In the genomic region with DNA sequence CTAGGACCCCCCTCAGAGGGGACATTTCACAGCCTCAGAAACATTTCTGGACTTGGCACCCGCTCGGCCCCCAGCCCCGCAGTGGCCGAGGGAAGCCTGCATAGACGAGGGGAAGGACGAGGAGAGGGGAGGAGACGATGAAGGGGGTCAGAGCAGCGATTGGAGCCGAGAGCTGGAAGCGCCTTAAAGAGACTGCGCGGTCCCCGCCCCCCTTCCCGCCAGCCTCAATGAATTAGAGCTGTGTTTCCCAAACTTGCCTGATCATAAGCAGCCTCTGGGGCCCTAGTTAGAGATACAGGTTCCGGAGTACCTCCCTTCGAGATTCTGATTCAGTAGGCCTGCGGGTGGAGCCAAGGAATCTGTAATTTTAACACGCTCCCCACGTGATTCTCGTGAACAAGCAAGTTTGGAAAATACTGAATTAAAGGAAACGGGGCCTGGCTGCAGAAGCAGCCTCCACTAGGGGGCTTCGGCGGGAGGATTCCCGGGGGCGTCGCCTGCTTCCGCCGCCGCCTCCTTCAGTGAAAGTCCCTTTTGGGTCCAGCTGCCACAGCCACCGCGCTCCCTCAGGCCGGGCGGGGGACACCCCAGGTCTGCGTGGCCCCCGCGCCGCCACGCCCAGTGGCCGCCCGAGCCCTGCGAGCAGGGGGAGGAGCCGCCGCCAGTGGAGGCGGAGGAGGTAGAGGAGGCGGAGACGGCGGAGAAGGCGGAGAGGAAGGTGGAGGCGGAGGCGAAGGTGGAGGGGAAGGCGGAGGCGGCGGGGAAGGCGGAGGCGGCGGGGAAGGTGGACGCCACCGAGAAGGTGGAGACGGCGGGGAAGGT, we compare ENCODE assay signal across 8 cellular contexts. TPM values are rescaled to one million over a fixed set of nuclear protein-coding genes. Genes with fewer than 3 reads are reported as not detected.
DNase-seq lines count a peak whose midpoint lies in the region; ATAC-seq and TF ChIP-seq lines count a peak whose summit lies in the region.

A gene (plus strand): TSS at position 651 of the 822 bp plus-strand sequence. CDS start 824 bp downstream, outside the sequence.

- H3K79me2 ChIP-seq in HCT116 (ENCODE audit: insufficient read depth, low read length) (no peaks in the 10 kb centered on the region), MM.1S (ENCODE audit: low read length) (no peaks in the 10 kb centered on the region)

- H3K9me3 ChIP-seq in HCT116 (ENCODE audit: control insufficient read depth in 1 of 2, insufficient read depth in 1 of 2, low read depth in 1 of 2, low read length in 2 of 2): no peaks in the 10 kb centered on the region
- H3K9me3 ChIP-seq in MM.1S (replicated peaks; ENCODE audit: insufficient read depth, low read length): no peaks in the 10 kb centered on the region
- no peaks in the 10 kb centered on the region for H3K9me3 ChIP-seq in testis

- H3K36me3 ChIP-seq in HCT116 (ENCODE audit: control insufficient read depth in 1 of 2, insufficient read depth in 2 of 2, low read length in 2 of 2) (no peaks in the 10 kb centered on the region), MM.1S (replicated peaks; ENCODE audit: insufficient read depth, low read length) (no peaks in the 10 kb centered on the region), testis (ENCODE audit: low read depth, missing control alignments) (no peaks in the 10 kb centered on the region)

- 1 to 2% methylated on average over 11 to 56 of the region's 60 CpGs for WGBS in testis, 2 donors

- H3K9ac ChIP-seq in HCT116 (ENCODE audit: low read length) (peak within 1 kb of the TSS; percentile 47), MM.1S (ENCODE audit: low read length) (peak within 1 kb of the TSS; percentile 41; the same call in 1 of the 2 replicates)

- BruUV-seq in HCT116 (replicated peaks; lab: Mats Ljungman, UMichigan): no TSS peak

- POLR2A ChIA-PET in HCT116 (lab: Charles Lee): interaction anchor here (0.9 kb wide), 1 partner anchor 43 kb away, joined by 4 read pairs; a partner anchor contains a TSS

- RAD21 ChIA-PET in HCT116 (lab: Charles Lee; ENCODE audit: low non-redundant PET in 1 of 2, low total read pairs in 2 of 2, uncharacterized antibody in 2 of 2, unreplicated experiment in 2 of 2): no interaction called here

- peaks cover 4 to 9% of the 10 kb centered on the region in 2 experiments; a peak in 2 of 4 replicates for H3K4me1 ChIP-seq in HCT116 (ENCODE audit: control insufficient read depth in 1 of 2, insufficient read depth in 2 of 2, low read length in 2 of 2)
- 0 out of 2 replicates have a peak, but pooled peaks cover 3% of the 10 kb centered on the region for H3K4me1 ChIP-seq in MM.1S (ENCODE audit: low read length)
- peaks cover 5% of the 10 kb centered on the region for H3K4me1 ChIP-seq in testis

- no peaks in the 10 kb centered on the region for H4K20me1 ChIP-seq in HCT116 (ENCODE audit: insufficient read depth)
- no peaks in the 10 kb centered on the region for H4K20me1 ChIP-seq in MM.1S (ENCODE audit: insufficient read depth, low read length)

- ATAC-seq in HCT116: peak; percentile 92
- peak; percentile 84 for ATAC-seq in omental fat pad (ENCODE audit: low FRiP score)

- H3K9me2 ChIP-seq in HCT116 (ENCODE audit: insufficient read depth): no peaks in the 10 kb centered on the region
- no peaks in the 10 kb centered on the region for H3K9me2 ChIP-seq in MM.1S (replicated peaks; ENCODE audit: insufficient read depth, low read length)

- no peaks in the 10 kb centered on the region for H3K27me3 ChIP-seq in HCT116 (ENCODE audit: insufficient read depth, low read length)
- H3K27me3 ChIP-seq in MM.1S (replicated peaks; ENCODE audit: insufficient read depth, low read length): no peaks in the 10 kb centered on the region
- H3K27me3 ChIP-seq in testis: no peaks in the 10 kb centered on the region

- peak within 1 kb of the TSS; percentile 26 for H2AFZ ChIP-seq in HCT116 (ENCODE audit: low read depth, low read length, poor library complexity, severe bottlenecking)
- peak within 1 kb of the TSS; percentile 83 for H2AFZ ChIP-seq in MM.1S (ENCODE audit: low read length)

- CTCF ChIA-PET in HCT116 (lab: Charles Lee): interaction anchor here (0.6 to 1.5 kb wide), 4 partner anchors 9 to 43 kb away, joined by 3 to 5 read pairs (median 3); a partner anchor contains a TSS

- H3K4me2 ChIP-seq in HCT116 (ENCODE audit: low read length): peak within 1 kb of the TSS; percentile 79
- H3K4me2 ChIP-seq in MM.1S (ENCODE audit: low read depth, low read length): peak within 1 kb of the TSS; percentile 43; the same call in 1 of the 2 replicates

- TF ChIP-seq POLR2A in HCT116 (IDR thresholded peaks at IDR 0.05; ENCODE audit: borderline replicate concordance, extremely low read depth, insufficient read depth, insufficient read length) (no peak), testis (IDR thresholded peaks at IDR 0.05) (no peak)

- peak; percentile 52 for DNase-seq in GM04503 (ENCODE audit: low read depth)
- DNase-seq in HCT116 (ENCODE audit: low read depth, low spot score): peak; percentile 59
- peak; percentile 81 for DNase-seq in MM.1S
- peak; percentile 86 for DNase-seq in SK-N-DZ (ENCODE audit: low spot score)
- peak; percentile 74 for DNase-seq in activated naive CD4-positive, alpha-beta T cell treated with anti-CD3 and anti-CD28 coated beads, Interleukin-2, amount 50 U/mL, for 16 hours
- DNase-seq in glomerular visceral epithelial cell (ENCODE audit: extremely low spot score): peak; percentile 81
- DNase-seq in omental fat pad (ENCODE audit: low spot score): peak; percentile 29
- DNase-seq in testis: peak; percentile 86

- intact Hi-C loops in HCT116 (cut with micrococcal nuclease): loop anchor here (10.0 kb wide), 1 partner anchor 706 kb away; no protein-coding TSS in a partner anchor
- intact Hi-C loops in testis (cut with DNase I; ENCODE audit: low total_unique reads): no loop called here

- H3K4me3 ChIP-seq in HCT116 (replicated peaks in 1 of 2; ENCODE audit: low read depth in 1 of 2, low read length in 2 of 2) (peak within 1 kb of the TSS; percentile 51 to 55), MM.1S (ENCODE audit: low read length) (peak within 1 kb of the TSS; percentile 61), testis (peak within 1 kb of the TSS; percentile 57 to 69)

- no peak for TF ChIP-seq RAD21 in HCT116 (IDR thresholded peaks at IDR 0.05; ENCODE audit: low read depth)

- H3F3A ChIP-seq in MM.1S (ENCODE audit: insufficient read depth, low read length): 0 out of 2 replicates have a peak, but pooled peaks cover 5% of the 10 kb centered on the region

- TF ChIP-seq CTCF in HCT116 (IDR thresholded peaks at IDR 0.05 in 2 of 3, conservative IDR thresholded peaks at IDR 0.05 in 1 of 3; ENCODE audit: borderline replicate concordance in 1 of 3, insufficient read depth in 1 of 3, low read depth in 2 of 3, low read length in 2 of 3) (peak; percentile 8 to 51 (median 48); a peak in 4 of 6 replicates), MM.1S (IDR thresholded peaks at IDR 0.05; ENCODE audit: low read length) (peak; percentile 40), omental fat pad (IDR thresholded peaks at IDR 0.05) (no peak), testis (IDR thresholded peaks at IDR 0.05) (peak; percentile 26 to 46 (median 36))

- peak within 1 kb of the TSS; percentile 61 for H3K27ac ChIP-seq in HCT116 (ENCODE audit: low read depth, low read length)
- H3K27ac ChIP-seq in MM.1S (ENCODE audit: low read length): no peak within 1 kb of the TSS
- H3K27ac ChIP-seq in testis: peak within 1 kb of the TSS; percentile 77 to 84

TF ChIP-seq in HCT116, 20 proteins besides CTCF, POLR2A, EP300 and RAD21:
- TF ChIP-seq, protein P1, sequence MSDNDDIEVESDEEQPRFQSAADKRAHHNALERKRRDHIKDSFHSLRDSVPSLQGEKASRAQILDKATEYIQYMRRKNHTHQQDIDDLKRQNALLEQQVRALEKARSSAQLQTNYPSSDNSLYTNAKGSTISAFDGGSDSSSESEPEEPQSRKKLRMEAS (IDR thresholded peaks at IDR 0.05): peak; percentile 67
- no peak for TF ChIP-seq ELF1 (IDR thresholded peaks at IDR 0.05; ENCODE audit: borderline replicate concordance, low read depth)
- peak; percentile 9 for TF ChIP-seq YY1 (IDR thresholded peaks at IDR 0.05; ENCODE audit: extremely low read depth, insufficient replicate concordance, low read depth, low read length)
- peak; percentile 88 for TF ChIP-seq EGR1 (IDR thresholded peaks at IDR 0.05; ENCODE audit: low read depth)
- no peak for TF ChIP-seq TCF7L2 (IDR thresholded peaks at IDR 0.05; ENCODE audit: borderline replicate concordance, extremely low read depth, insufficient read depth, insufficient read length)

RNA-seq across cellular contexts. Expression of the gene that starts here (rescaled TPM):
- 3.5 TPM for total RNA-seq in HCT116 (2021; ENCODE audit: unreplicated experiment)
- 3.4 and 3.7 TPM in 2 replicates for polyA plus RNA-seq in HCT116 (2012)
- 2.8 and 4.5 TPM in 2 replicates for polyA plus RNA-seq in SK-N-DZ (2014; cell fraction: cytosol; rRNA removed)
- 0.89 and 2.5 TPM in 2 replicates for polyA plus RNA-seq in SK-N-DZ (2014; cell fraction: nucleus; rRNA removed)
- 1 to 10 TPM; 1.6 to 2.8 (median 2.3) TPM for total RNA-seq in omental fat pad
- total RNA-seq in testis: 1 to 10 TPM; 2.4 to 4.3 TPM
- polyA plus RNA-seq in testis (ENCODE audit: insufficient read depth, low read depth, low replicate concordance): 3.6 TPM

Comparison
In these comparisons a context has a peak if more than half of its experiments do, and no peak if none do; other contexts are left out.
1. DNase-seq: peak in every context shown above with its lines; median percentile 86 in SK-N-DZ; 86 in testis; 81 in MM.1S; 81 in glomerular visceral epithelial cell; 74 in activated naive CD4-positive, alpha-beta T cell treated with anti-CD3 and anti-CD28 coated beads, Interleukin-2, amount 50 U/mL, for 16 hours; 59 in HCT116; 52 in GM04503; 29 in omental fat pad.
2. CTCF ChIP-seq: peak in HCT116 (3 of 3), MM.1S (single experiment) and testis (3 of 3); none in omental fat pad (0 of 3).
3. Peak in every context shown above with its lines, with median percentiles within 50 percentile points of each other: H3K4me3 ChIP-seq.